ENCODE assay signal across 14 cellular contexts in the genomic region with DNA sequence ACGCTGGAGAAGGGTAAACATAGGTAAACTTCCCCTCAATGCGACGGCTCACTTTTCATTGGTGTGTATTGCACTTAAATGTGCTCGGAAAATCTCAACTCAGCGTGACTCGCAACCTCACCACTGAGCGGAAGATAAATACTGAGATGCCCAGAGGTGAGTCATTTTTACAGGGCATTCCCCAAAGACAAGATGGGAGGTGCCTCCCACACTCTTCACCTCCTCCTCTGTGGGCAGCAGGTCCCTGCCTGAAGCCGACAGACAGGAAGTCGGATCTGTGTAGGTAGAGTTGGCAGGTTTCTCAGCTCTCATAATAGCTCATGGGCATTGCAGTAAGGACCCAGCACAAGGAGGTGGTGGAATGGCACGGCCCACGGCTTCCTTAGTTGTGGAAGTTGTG.
A peak's percentile ranks its signal among the peaks of the same experiment; 100 is the strongest.
DNase-seq lines count a peak whose midpoint lies in the region; ATAC-seq, FAIRE-seq and TF ChIP-seq lines count a peak whose summit lies in the region.
"Had no signal": no experiment of that assay in that cellular context is flagged by ENCODE, and none has a peak within 500 bp of the region (broad histone marks: within the 10 kb centered on the region; RNA-seq: fewer than 3 reads in every experiment).

No MANE protein-coding gene starts in this region.

- H3K4me3 ChIP-seq in SK-N-SH (ENCODE audit: low read depth in 2 of 2, low read length in 1 of 2): no peak overlapping the region
- H3K4me3 ChIP-seq in upper lobe of right lung: no peak overlapping the region
- H3K4me3 ChIP-seq in gastroesophageal sphincter: no peak overlapping the region
- H3K4me3 ChIP-seq: esophagus squamous epithelium had no signal

- no peak for ATAC-seq in upper lobe of right lung
- no peak for ATAC-seq in gastroesophageal sphincter
- ATAC-seq: left colon had no signal

- H4K20me1 ChIP-seq in SK-N-SH (ENCODE audit: insufficient read depth): no peaks in the 10 kb centered on the region

- H3K4me1 ChIP-seq in SK-N-SH (ENCODE audit: control insufficient read depth in 1 of 2, insufficient read depth in 2 of 2, low read depth in 1 of 2, low read length in 1 of 2) (peaks cover 0 to 6% of the 10 kb centered on the region in 2 experiments; a peak in 1 of 4 replicates), upper lobe of right lung (no peaks in the 10 kb centered on the region), gastroesophageal sphincter (no peaks in the 10 kb centered on the region)

- TF ChIP-seq CTCF in SK-N-SH (IDR thresholded peaks at IDR 0.05): no peak
- no peak for TF ChIP-seq CTCF in upper lobe of right lung (IDR thresholded peaks at IDR 0.05)
- no peak for TF ChIP-seq CTCF in gastroesophageal sphincter (IDR thresholded peaks at IDR 0.05)

- intact Hi-C loops in upper lobe of right lung (cut with DNase I): no loop called here

- peak overlapping the region; percentile 68 for H3K4me2 ChIP-seq in SK-N-SH

- TF ChIP-seq RAD21 in SK-N-SH (IDR thresholded peaks at IDR 0.05; ENCODE audit: low read length): no peak

- WGBS in SK-N-SH (ENCODE audit: low lambda C conversion rate): 22% methylated on average over 11 of the region's 11 CpGs
- WGBS in gastroesophageal sphincter (ENCODE audit: low coverage in 1 of 2), 2 donors: 80 to 86% methylated on average over 7 of the region's 11 CpGs

- FAIRE-seq in HTR-8/SVneo (lab: Jason Lieb, UNC): peak; percentile 91
- FAIRE-seq: GM18507 had no signal

- no peak overlapping the region for H3K9ac ChIP-seq in SK-N-SH

- peak; percentile 50 for DNase-seq in DMS53 treated with DMSO at 0.1 percent for 48 hours (lab: John Stamatoyannopoulos, UW; ENCODE audit: unreplicated experiment)
- DNase-seq in HTR-8/SVneo (ENCODE audit: insufficient read length, low spot score): peak; percentile 68
- DNase-seq in SK-N-SH: no peak
- peak; percentile 83 for DNase-seq in kidney glomerular epithelial cell (lab: John Stamatoyannopoulos, UW)
- no peak for DNase-seq in activated effector memory CD4-positive, alpha-beta T cell treated with anti-CD3 and anti-CD28 coated beads, Interleukin-2, amount 50 U/mL, for 16 hours
- no peak for DNase-seq in upper lobe of right lung
- no peak for DNase-seq in activated naive CD4-positive, alpha-beta T cell (lab: John Stamatoyannopoulos, UW)
- DNase-seq: DND-41; esophagus squamous epithelium; left colon; NCI-H2227 treated with DMSO at 0.1 percent for 48 hours; stimulated activated CD4-positive, alpha-beta T cell treated with anti-CD3 and anti-CD28 coated beads, Interleukin-2, amount 100 ng/mL, for 48 hours had no signal

- POLR2A ChIA-PET in SK-N-SH (lab: Yijun Ruan, JAX): no interaction called here

- CTCF ChIA-PET in SK-N-SH (lab: Yijun Ruan, JAX): interaction anchor here (1.0 kb wide), 1 partner anchor 11 kb away, joined by 3 read pairs; no protein-coding TSS in a partner anchor

- no peaks in the 10 kb centered on the region for H3K9me3 ChIP-seq in SK-N-SH
- no peaks in the 10 kb centered on the region for H3K9me3 ChIP-seq in upper lobe of right lung
- no peaks in the 10 kb centered on the region for H3K9me3 ChIP-seq in gastroesophageal sphincter
- H3K9me3 ChIP-seq: esophagus squamous epithelium had no signal

- no peak for TF ChIP-seq POLR2A in gastroesophageal sphincter (IDR thresholded peaks at IDR 0.05)

- no peaks in the 10 kb centered on the region for H3K9me2 ChIP-seq in SK-N-SH

- H3K36me3 ChIP-seq in SK-N-SH (replicated peaks in 1 of 2; ENCODE audit: control insufficient read depth in 1 of 2, insufficient read depth in 2 of 2, low read length in 1 of 2): no peaks in the 10 kb centered on the region
- H3K36me3 ChIP-seq in upper lobe of right lung: no peaks in the 10 kb centered on the region
- no peaks in the 10 kb centered on the region for H3K36me3 ChIP-seq in gastroesophageal sphincter
- H3K36me3 ChIP-seq: esophagus squamous epithelium had no signal

- H3K27me3 ChIP-seq in SK-N-SH (ENCODE audit: insufficient read depth): no peaks in the 10 kb centered on the region
- H3K27me3 ChIP-seq in upper lobe of right lung: no peaks in the 10 kb centered on the region
- H3K27me3 ChIP-seq in gastroesophageal sphincter: no peaks in the 10 kb centered on the region
- H3K27me3 ChIP-seq: esophagus squamous epithelium had no signal

- H3F3A ChIP-seq in SK-N-SH (replicated peaks; ENCODE audit: insufficient read depth): peaks cover 8% of the 10 kb centered on the region

- H3K27ac ChIP-seq in SK-N-SH (ENCODE audit: low read depth in 2 of 2, low read length in 1 of 2) (peak overlapping the region in 1 of 2 experiments; percentile 58; a peak in 2 of 4 replicates), upper lobe of right lung (no peak overlapping the region), gastroesophageal sphincter (no peak overlapping the region)
- H3K27ac ChIP-seq: esophagus squamous epithelium had no signal

- H3K79me2 ChIP-seq in SK-N-SH (ENCODE audit: insufficient read depth): no peaks in the 10 kb centered on the region

- 0 out of 2 replicates have a peak overlapping the region, but pooled peaks have one; percentile 54 for H2AFZ ChIP-seq in SK-N-SH (ENCODE audit: low read depth)

- TF ChIP-seq EP300 in SK-N-SH (IDR thresholded peaks at IDR 0.05; ENCODE audit: borderline replicate concordance in 1 of 2, low read depth in 1 of 2, low read length in 1 of 2): no peak
- TF ChIP-seq EP300 in gastroesophageal sphincter (IDR thresholded peaks at IDR 0.05): no peak

TF ChIP-seq in SK-N-SH, 30 proteins besides CTCF, POLR2A, EP300 and RAD21:
- TF ChIP-seq TCF12 (IDR thresholded peaks at IDR 0.05) (peak; percentile 4; the same call in 1 of the 2 replicates), JUND (IDR thresholded peaks at IDR 0.05) (peak; percentile 40; the same call in 1 of the 2 replicates), FOSL2 (IDR thresholded peaks at IDR 0.05; ENCODE audit: borderline replicate concordance, low read depth) (peak; percentile 59; the same call in 1 of the 2 replicates)
- TF ChIP-seq, protein P1, sequence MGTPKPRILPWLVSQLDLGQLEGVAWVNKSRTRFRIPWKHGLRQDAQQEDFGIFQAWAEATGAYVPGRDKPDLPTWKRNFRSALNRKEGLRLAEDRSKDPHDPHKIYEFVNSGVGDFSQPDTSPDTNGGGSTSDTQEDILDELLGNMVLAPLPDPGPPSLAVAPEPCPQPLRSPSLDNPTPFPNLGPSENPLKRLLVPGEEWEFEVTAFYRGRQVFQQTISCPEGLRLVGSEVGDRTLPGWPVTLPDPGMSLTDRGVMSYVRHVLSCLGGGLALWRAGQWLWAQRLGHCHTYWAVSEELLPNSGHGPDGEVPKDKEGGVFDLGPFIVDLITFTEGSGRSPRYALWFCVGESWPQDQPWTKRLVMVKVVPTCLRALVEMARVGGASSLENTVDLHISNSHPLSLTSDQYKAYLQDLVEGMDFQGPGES (IDR thresholded peaks at IDR 0.05; ENCODE audit: low read depth, low read length): no peak

Comparison
In these comparisons a context has a peak if more than half of its experiments do, and no peak if none do; other contexts are left out.
1. DNase-seq: peak in DMS53 treated with DMSO at 0.1 percent for 48 hours (single experiment), HTR-8/SVneo (single experiment) and kidney glomerular epithelial cell (single experiment); none in SK-N-SH (single experiment), activated effector memory CD4-positive, alpha-beta T cell treated with anti-CD3 and anti-CD28 coated beads, Interleukin-2, amount 50 U/mL, for 16 hours (single experiment), upper lobe of right lung (single experiment) and activated naive CD4-positive, alpha-beta T cell (0 of 4).